Comparison of ENCODE assay signal across 1 cellular context in the genomic region with DNA sequence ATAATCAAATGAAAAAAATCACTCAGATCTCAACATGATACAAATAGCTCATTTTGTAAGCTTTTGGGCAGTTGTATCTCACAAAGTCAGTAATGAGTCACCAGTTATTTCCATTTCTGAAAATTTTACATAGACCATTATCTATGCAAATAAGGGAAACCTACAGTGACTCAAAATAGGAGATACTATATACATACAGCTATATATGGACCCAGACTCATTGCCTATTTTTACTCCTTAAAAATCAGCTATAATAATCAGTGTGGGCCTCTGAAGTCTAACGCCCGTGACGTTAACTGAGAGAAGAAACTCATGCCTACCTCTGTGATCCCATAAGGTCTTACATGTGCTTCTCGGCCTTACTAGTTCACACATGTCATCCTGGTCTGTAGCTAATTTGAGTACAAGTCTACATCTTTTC.
TF ChIP-seq lines count a peak whose summit lies in the region.

No MANE protein-coding gene starts in this region.

TF ChIP-seq in WTC11, 78 proteins besides CTCF, POLR2A, EP300 and RAD21 (continued from another document):
- TF ChIP-seq ERG (CRISPR knock-in tag; IDR thresholded peaks at IDR 0.05) (no peak), STAT6 (CRISPR knock-in tag; conservative IDR thresholded peaks at IDR 0.05; ENCODE audit: low read depth) (no peak), AFF4 (CRISPR knock-in tag; IDR thresholded peaks at IDR 0.05; ENCODE audit: borderline replicate concordance) (no peak), CBFB (CRISPR knock-in tag; IDR thresholded peaks at IDR 0.05; ENCODE audit: low read depth) (no peak), ZNF232 (CRISPR knock-in tag; IDR thresholded peaks at IDR 0.05) (no peak), RORB (CRISPR knock-in tag; IDR thresholded peaks at IDR 0.05) (no peak), ZNF416 (CRISPR knock-in tag; IDR thresholded peaks at IDR 0.05) (no peak)
- TF ChIP-seq, protein P1, sequence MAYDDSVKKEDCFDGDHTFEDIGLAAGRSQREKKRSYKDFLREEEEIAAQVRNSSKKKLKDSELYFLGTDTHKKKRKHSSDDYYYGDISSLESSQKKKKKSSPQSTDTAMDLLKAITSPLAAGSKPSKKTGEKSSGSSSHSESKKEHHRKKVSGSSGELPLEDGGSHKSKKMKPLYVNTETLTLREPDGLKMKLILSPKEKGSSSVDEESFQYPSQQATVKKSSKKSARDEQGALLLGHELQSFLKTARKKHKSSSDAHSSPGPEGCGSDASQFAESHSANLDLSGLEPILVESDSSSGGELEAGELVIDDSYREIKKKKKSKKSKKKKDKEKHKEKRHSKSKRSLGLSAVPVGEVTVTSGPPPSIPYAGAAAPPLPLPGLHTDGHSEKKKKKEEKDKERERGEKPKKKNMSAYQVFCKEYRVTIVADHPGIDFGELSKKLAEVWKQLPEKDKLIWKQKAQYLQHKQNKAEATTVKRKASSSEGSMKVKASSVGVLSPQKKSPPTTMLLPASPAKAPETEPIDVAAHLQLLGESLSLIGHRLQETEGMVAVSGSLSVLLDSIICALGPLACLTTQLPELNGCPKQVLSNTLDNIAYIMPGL (CRISPR knock-in tag; IDR thresholded peaks at IDR 0.05), result no peak
- TF ChIP-seq, protein P2, sequence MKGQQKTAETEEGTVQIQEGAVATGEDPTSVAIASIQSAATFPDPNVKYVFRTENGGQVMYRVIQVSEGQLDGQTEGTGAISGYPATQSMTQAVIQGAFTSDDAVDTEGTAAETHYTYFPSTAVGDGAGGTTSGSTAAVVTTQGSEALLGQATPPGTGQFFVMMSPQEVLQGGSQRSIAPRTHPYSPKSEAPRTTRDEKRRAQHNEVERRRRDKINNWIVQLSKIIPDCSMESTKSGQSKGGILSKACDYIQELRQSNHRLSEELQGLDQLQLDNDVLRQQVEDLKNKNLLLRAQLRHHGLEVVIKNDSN (CRISPR knock-in tag; IDR thresholded peaks at IDR 0.05), result no peak
TF ChIP-seq in WTC11: peak in this region for 0.
